In the genomic region with DNA sequence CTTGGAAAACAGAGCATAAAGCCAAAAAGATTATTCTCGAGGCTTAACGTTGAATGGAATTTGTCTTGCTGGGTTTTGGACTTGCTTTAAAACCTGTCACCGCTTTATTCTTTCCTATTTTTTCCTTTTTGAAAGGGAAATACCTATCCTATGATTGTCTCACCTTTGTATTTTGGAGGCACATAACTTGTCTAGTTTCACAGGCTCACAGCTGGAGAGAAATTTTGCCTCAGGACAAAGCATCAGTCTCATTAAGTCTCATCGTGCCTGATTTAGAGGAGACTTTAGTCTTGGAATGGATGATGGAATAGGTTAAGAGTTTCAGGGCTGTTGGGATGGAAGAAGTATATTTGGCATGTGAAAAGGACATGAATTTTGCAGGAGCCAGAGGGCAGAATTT, we compare ENCODE assay signal across 23 cellular contexts.
DNase-seq lines count a peak whose midpoint lies in the region; ATAC-seq, FAIRE-seq and TF ChIP-seq lines count a peak whose summit lies in the region.
"Had no signal": no experiment of that assay in that cellular context is flagged by ENCODE, and none has a peak within 500 bp of the region (broad histone marks: within the 10 kb centered on the region; RNA-seq: fewer than 3 reads in every experiment).

No MANE protein-coding gene starts in this region.

- H3K4me3 ChIP-seq in bronchial epithelial cell (ENCODE audit: low read depth, low read length) (no peak overlapping the region), neuron (ENCODE audit: low read length) (no peak overlapping the region)
- H3K4me3 ChIP-seq: A549 had no signal

- H3K27me3 ChIP-seq in bronchial epithelial cell (ENCODE audit: control insufficient read depth, insufficient read depth, low read length) (no peaks in the 10 kb centered on the region), foreskin keratinocyte (no peaks in the 10 kb centered on the region), neuron (ENCODE audit: insufficient read depth, low read length) (no peaks in the 10 kb centered on the region)

- no peaks in the 10 kb centered on the region for H3K36me3 Mint-ChIP-seq in activated naive CD4-positive, alpha-beta T cell treated with anti-CD3 and anti-CD28 coated beads, Interleukin-2, amount 50 U/mL, for 24 hours
- H3K36me3 Mint-ChIP-seq: CD8-positive, alpha-beta T cell had no signal

- peak overlapping the region; percentile 4 for H3K27ac Mint-ChIP-seq in activated naive CD4-positive, alpha-beta T cell treated with anti-CD3 and anti-CD28 coated beads, Interleukin-2, amount 50 U/mL, for 24 hours
- H3K27ac Mint-ChIP-seq: B cell; CD4-positive, alpha-beta T cell; CD8-positive, alpha-beta T cell had no signal

- FAIRE-seq in bronchial epithelial cell (lab: Jason Lieb, UNC) = peak; percentile 47
- FAIRE-seq: A549, D721Med, G401.6, GM12891, GM19239 had no signal

- no peaks in the 10 kb centered on the region for H3K4me1 Mint-ChIP-seq in activated naive CD4-positive, alpha-beta T cell treated with anti-CD3 and anti-CD28 coated beads, Interleukin-2, amount 50 U/mL, for 24 hours
- H3K4me1 Mint-ChIP-seq: B cell had no signal

- H3K36me3 ChIP-seq in bronchial epithelial cell (ENCODE audit: control insufficient read depth, insufficient read depth, low read length) (no peaks in the 10 kb centered on the region), neuron (ENCODE audit: insufficient read depth, low read length) (no peaks in the 10 kb centered on the region)

- peak overlapping the region; percentile 4 for H2AFZ ChIP-seq in neuron (ENCODE audit: low read depth, low read length)

- no peak overlapping the region for H3K27ac ChIP-seq in foreskin keratinocyte
- H3K27ac ChIP-seq: 22Rv1, A549, C4-2B had no signal

- no peak for DNase-seq in activated naive CD4-positive, alpha-beta T cell (lab: John Stamatoyannopoulos, UW)
- DNase-seq in bronchial epithelial cell (ENCODE audit: low read depth) = no peak
- peak; percentile 54 to 83 for DNase-seq in foreskin keratinocyte
- DNase-seq in RKO (ENCODE audit: low spot score) = no peak
- DNase-seq in nucleus accumbens (lab: John Stamatoyannopoulos, UW) = no peak
- DNase-seq in cerebellar cortex (ENCODE audit: low spot score) = no peak
- DNase-seq: AML-193; Caco-2; Calu3; CD4-positive, alpha-beta T cell; CD8-positive, alpha-beta T cell; DMS79 treated with DMSO at 0.1 percent for 48 hours; GF-D8 had no signal

- TF ChIP-seq CTCF in bronchial epithelial cell (IDR thresholded peaks at IDR 0.05; ENCODE audit: insufficient read depth, low read length, severe bottlenecking) (no peak), foreskin keratinocyte (conservative IDR thresholded peaks at IDR 0.05) (no peak)

- H3K4me1 ChIP-seq in foreskin keratinocyte (no peaks in the 10 kb centered on the region), neuron (ENCODE audit: insufficient read depth, low read length) (peaks cover 7% of the 10 kb centered on the region)
- H3K4me1 ChIP-seq: A549, Caco-2 had no signal

- H3K4me3 Mint-ChIP-seq in activated naive CD4-positive, alpha-beta T cell treated with anti-CD3 and anti-CD28 coated beads, Interleukin-2, amount 50 U/mL, for 24 hours = no peak overlapping the region
- H3K4me3 Mint-ChIP-seq: B cell; CD4-positive, alpha-beta T cell; CD8-positive, alpha-beta T cell had no signal

- peak; percentile 79 for ATAC-seq in foreskin keratinocyte
- ATAC-seq: A549; CD8-positive, alpha-beta T cell had no signal

- no peaks in the 10 kb centered on the region for H3K9me3 Mint-ChIP-seq in activated naive CD4-positive, alpha-beta T cell treated with anti-CD3 and anti-CD28 coated beads, Interleukin-2, amount 50 U/mL, for 24 hours
- H3K9me3 Mint-ChIP-seq: CD4-positive, alpha-beta T cell; CD8-positive, alpha-beta T cell had no signal

- peaks cover 4% of the 10 kb centered on the region for H3K27me3 Mint-ChIP-seq in activated naive CD4-positive, alpha-beta T cell treated with anti-CD3 and anti-CD28 coated beads, Interleukin-2, amount 50 U/mL, for 24 hours

- no peaks in the 10 kb centered on the region for H3K9me3 ChIP-seq in neuron (ENCODE audit: low read length)
- H3K9me3 ChIP-seq: A549, Caco-2 had no signal

Comparison
In these comparisons a context has a peak if more than half of its experiments do, and no peak if none do; other contexts are left out.
1. DNase-seq: peak in foreskin keratinocyte (2 of 2); none in activated naive CD4-positive, alpha-beta T cell (0 of 4), bronchial epithelial cell (single experiment), RKO (single experiment), nucleus accumbens (0 of 56) and cerebellar cortex (single experiment).